ENCODE assay signal across 8 cellular contexts in genomic region chr16:19523559-19524355, GRCh38. TPM values are rescaled to one million over a fixed set of nuclear protein-coding genes. Genes with fewer than 3 reads are reported as not detected.
DNase-seq lines count a peak whose midpoint lies in the region; ATAC-seq and TF ChIP-seq lines count a peak whose summit lies in the region.

A gene with protein sequence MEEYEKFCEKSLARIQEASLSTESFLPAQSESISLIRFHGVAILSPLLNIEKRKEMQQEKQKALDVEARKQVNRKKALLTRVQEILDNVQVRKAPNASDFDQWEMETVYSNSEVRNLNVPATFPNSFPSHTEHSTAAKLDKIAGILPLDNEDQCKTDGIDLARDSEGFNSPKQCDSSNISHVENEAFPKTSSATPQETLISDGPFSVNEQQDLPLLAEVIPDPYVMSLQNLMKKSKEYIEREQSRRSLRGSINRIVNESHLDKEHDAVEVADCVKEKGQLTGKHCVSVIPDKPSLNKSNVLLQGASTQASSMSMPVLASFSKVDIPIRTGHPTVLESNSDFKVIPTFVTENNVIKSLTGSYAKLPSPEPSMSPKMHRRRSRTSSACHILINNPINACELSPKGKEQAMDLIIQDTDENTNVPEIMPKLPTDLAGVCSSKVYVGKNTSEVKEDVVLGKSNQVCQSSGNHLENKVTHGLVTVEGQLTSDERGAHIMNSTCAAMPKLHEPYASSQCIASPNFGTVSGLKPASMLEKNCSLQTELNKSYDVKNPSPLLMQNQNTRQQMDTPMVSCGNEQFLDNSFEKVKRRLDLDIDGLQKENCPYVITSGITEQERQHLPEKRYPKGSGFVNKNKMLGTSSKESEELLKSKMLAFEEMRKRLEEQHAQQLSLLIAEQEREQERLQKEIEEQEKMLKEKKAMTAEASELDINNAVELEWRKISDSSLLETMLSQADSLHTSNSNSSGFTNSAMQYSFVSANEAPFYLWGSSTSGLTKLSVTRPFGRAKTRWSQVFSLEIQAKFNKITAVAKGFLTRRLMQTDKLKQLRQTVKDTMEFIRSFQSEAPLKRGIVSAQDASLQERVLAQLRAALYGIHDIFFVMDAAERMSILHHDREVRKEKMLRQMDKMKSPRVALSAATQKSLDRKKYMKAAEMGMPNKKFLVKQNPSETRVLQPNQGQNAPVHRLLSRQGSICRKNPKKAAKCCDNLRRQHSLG (plus strand): TSS chr16:19523942. CDS start chr16:19527882, 3,940 bp downstream.

- no peak within 1 kb of the TSS for H4K91ac ChIP-seq in H9 (ENCODE audit: insufficient read length, low read depth, low read length)

- ATAC-seq in natural killer cell treated with Interleukin-12 subunit alpha and Interleukin-12 subunit beta and Interleukin-15 and Interleukin-18, amount 100 ng/mL, for 72 hours = peak; percentile 93 to 95

- no CpG with 5 or more reads among the region's 51 CpGs for WGBS in H9 (ENCODE audit: extremely low coverage, insufficient read length, low lambda C conversion rate)

- H3K36me3 ChIP-seq in MG63 = peaks cover 16% of the 10 kb centered on the region

- H4K5ac ChIP-seq in H9 (ENCODE audit: insufficient read length, low read depth, low read length) = no peak within 1 kb of the TSS

- peaks cover 18% of the 10 kb centered on the region for H3K23me2 ChIP-seq in H9 (ENCODE audit: insufficient read length, low read depth, low read length, poor library complexity, severe bottlenecking)

- H2BK15ac ChIP-seq in H9 (ENCODE audit: low read depth, low read length) = no peak within 1 kb of the TSS

- no peak within 1 kb of the TSS for H4K8ac ChIP-seq in H9 (replicated peaks; ENCODE audit: insufficient read length, low read depth, low read length)

- peak within 1 kb of the TSS; percentile 69 for H3K18ac ChIP-seq in H9 (ENCODE audit: insufficient read length, low read depth, low read length)

- peak within 1 kb of the TSS; percentile 88 to 94 (median 91) for H3K27ac Mint-ChIP-seq in H9
- peak within 1 kb of the TSS; percentile 83 to 87 for H3K27ac Mint-ChIP-seq in natural killer cell treated with Interleukin-12 subunit alpha and Interleukin-12 subunit beta and Interleukin-15 and Interleukin-18, amount 100 ng/mL, for 72 hours

- H3K9me3 ChIP-seq in H9 (ENCODE audit: control insufficient read depth, low read depth, low read length) = no peaks in the 10 kb centered on the region
- H3K9me3 ChIP-seq in MG63 = no peaks in the 10 kb centered on the region

- H3K23ac ChIP-seq in H9 (ENCODE audit: insufficient read length, low read depth, low read length) = no peak within 1 kb of the TSS

- peak within 1 kb of the TSS; percentile 57; the same call in 1 of the 2 replicates for H3K14ac ChIP-seq in H9 (ENCODE audit: insufficient read depth, low read length)

- no peak within 1 kb of the TSS for H2BK20ac ChIP-seq in H9 (ENCODE audit: low read depth, low read length, poor library complexity, severe bottlenecking)

- H3K79me1 ChIP-seq in H9 (ENCODE audit: insufficient read depth, low read depth, low read length, poor library complexity, severe bottlenecking) = no peaks in the 10 kb centered on the region

- no peaks in the 10 kb centered on the region for H4K20me1 ChIP-seq in H9 (ENCODE audit: control insufficient read depth, insufficient read depth, insufficient read length)

- H3K4me1 Mint-ChIP-seq in H9 = peaks cover 42 to 46% of the 10 kb centered on the region in 2 experiments
- peaks cover 30 to 39% of the 10 kb centered on the region in 2 donors for H3K4me1 Mint-ChIP-seq in natural killer cell treated with Interleukin-12 subunit alpha and Interleukin-12 subunit beta and Interleukin-15 and Interleukin-18, amount 100 ng/mL, for 72 hours (ENCODE audit: low read depth in 2 of 2)

- H2AK5ac ChIP-seq in H9 (ENCODE audit: insufficient read length, low read length) = no peak within 1 kb of the TSS

- peak within 1 kb of the TSS; percentile 91 to 96 for H3K4me3 Mint-ChIP-seq in H9
- peak within 1 kb of the TSS; percentile 97 for H3K4me3 Mint-ChIP-seq in natural killer cell treated with Interleukin-12 subunit alpha and Interleukin-12 subunit beta and Interleukin-15 and Interleukin-18, amount 100 ng/mL, for 72 hours

- no peaks in the 10 kb centered on the region for H3K27me3 ChIP-seq in H9 (ENCODE audit: insufficient read depth, low read length)
- no peaks in the 10 kb centered on the region for H3K27me3 ChIP-seq in MG63

- TF ChIP-seq CTCF in H9 (conservative IDR thresholded peaks at IDR 0.05) = no peak
- no peak for TF ChIP-seq CTCF in fibroblast of the aortic adventitia (IDR thresholded peaks at IDR 0.05; ENCODE audit: insufficient read depth, low read length)

- H3K9ac ChIP-seq in H9 (ENCODE audit: extremely low read depth, insufficient read length, low read length) = peak within 1 kb of the TSS; percentile 75

- peaks cover 1 to 14% (median 6%) of the 10 kb centered on the region in 3 experiments; a peak in 6 of 7 replicates for H3K36me3 Mint-ChIP-seq in H9 (ENCODE audit: insufficient read depth in 1 of 3, low read depth in 3 of 3)
- H3K36me3 Mint-ChIP-seq in natural killer cell treated with Interleukin-12 subunit alpha and Interleukin-12 subunit beta and Interleukin-15 and Interleukin-18, amount 100 ng/mL, for 72 hours = peaks cover 10% of the 10 kb centered on the region

- H2BK5ac ChIP-seq in H9 (ENCODE audit: insufficient read length, low read length) = no peak within 1 kb of the TSS

- H2BK120ac ChIP-seq in H9 (ENCODE audit: low read depth, low read length, poor library complexity, severe bottlenecking) = no peak within 1 kb of the TSS

- H3T11ph ChIP-seq in H9 (ENCODE audit: low read length) = no peak within 1 kb of the TSS

- peak within 1 kb of the TSS; percentile 11 for H2AFZ ChIP-seq in H9 (ENCODE audit: low read length)

- DNase-seq in ELF-1 (ENCODE audit: low read depth, low spot score) (peak; percentile 94), H9 (peak; percentile 96), MG63 (peak; percentile 99), SHP77 treated with DMSO at 0.1 percent for 48 hours (lab: John Stamatoyannopoulos, UW) (peak; percentile 21), fibroblast of the aortic adventitia (ENCODE audit: low read depth) (peak; percentile 95)
- peak; percentile 92 for DNase-seq in activated effector memory CD4-positive, alpha-beta T cell treated with Interleukin-2 at 50 U/mL for 16 hours
- DNase-seq in natural killer cell treated with Interleukin-12 subunit alpha and Interleukin-12 subunit beta and Interleukin-15 and Interleukin-18, amount 100 ng/mL, for 72 hours (ENCODE audit: low spot score) = peak; percentile 95
- DNase-seq in stimulated activated naive CD4-positive, alpha-beta T cell treated with Interleukin-2 at 50 U/mL for 16 hours (lab: John Stamatoyannopoulos, UW) = peak; percentile 96

- H3K27me3 Mint-ChIP-seq in H9 (ENCODE audit: low read depth) = no peaks in the 10 kb centered on the region
- no peaks in the 10 kb centered on the region for H3K27me3 Mint-ChIP-seq in natural killer cell treated with Interleukin-12 subunit alpha and Interleukin-12 subunit beta and Interleukin-15 and Interleukin-18, amount 100 ng/mL, for 72 hours

- no peak within 1 kb of the TSS for H3K27ac ChIP-seq in H9 (ENCODE audit: insufficient read length, low read depth, low read length)

- no peak within 1 kb of the TSS for H3K56ac ChIP-seq in H9 (ENCODE audit: insufficient read length, low read depth, low read length)

- peaks cover 7% of the 10 kb centered on the region; the same call in 1 of the 2 replicates for H3K79me2 ChIP-seq in H9 (ENCODE audit: insufficient read depth, low read length)

- H3K4me1 ChIP-seq in H9 (ENCODE audit: insufficient read depth, low read length) = 0 out of 2 replicates have a peak, but pooled peaks cover 3% of the 10 kb centered on the region

- H2BK12ac ChIP-seq in H9 (ENCODE audit: insufficient read length, low read depth, low read length) = no peak within 1 kb of the TSS

- H3K4me2 ChIP-seq in H9 (ENCODE audit: insufficient read depth, insufficient read length, low read length) = peak within 1 kb of the TSS; percentile 100

- H3K4ac ChIP-seq in H9 (ENCODE audit: low read depth, low read length) = no peak within 1 kb of the TSS

- no peaks in the 10 kb centered on the region for H3K9me3 Mint-ChIP-seq in H9
- no peaks in the 10 kb centered on the region for H3K9me3 Mint-ChIP-seq in natural killer cell treated with Interleukin-12 subunit alpha and Interleukin-12 subunit beta and Interleukin-15 and Interleukin-18, amount 100 ng/mL, for 72 hours

- H3K4me3 ChIP-seq in MG63 (peak within 1 kb of the TSS; percentile 96), fibroblast of the aortic adventitia (ENCODE audit: low read depth, low read length) (peak within 1 kb of the TSS; percentile 99)

RNA-seq across cellular contexts. Expression of the gene that starts here (rescaled TPM):
- total RNA-seq in H9 (2021) (17.8 and 21.6 TPM in 2 replicates), fibroblast of the aortic adventitia (ENCODE audit: low replicate concordance) (6.5 and 23.3 TPM in 2 replicates)
- total RNA-seq in MG63 (2014; rRNA removed; shearing (Covaris generic); ENCODE audit: low replicate concordance) = 10.7 TPM in 2 replicates
- total RNA-seq in natural killer cell treated with Interleukin-12 subunit alpha and Interleukin-12 subunit beta and Interleukin-15 and Interleukin-18, amount 100 ng/mL, for 72 hours = 10 to 100 TPM; 19.4 to 28.9 TPM

Comparison
In these comparisons a context has a peak if more than half of its experiments do, and no peak if none do; other contexts are left out.
1. DNase-seq: peak in every context shown above with its lines; median percentile 99 in MG63; 96 in H9; 96 in stimulated activated naive CD4-positive, alpha-beta T cell treated with Interleukin-2 at 50 U/mL for 16 hours; 95 in fibroblast of the aortic adventitia; 95 in natural killer cell treated with Interleukin-12 subunit alpha and Interleukin-12 subunit beta and Interleukin-15 and Interleukin-18, amount 100 ng/mL, for 72 hours; 94 in ELF-1; 92 in activated effector memory CD4-positive, alpha-beta T cell treated with Interleukin-2 at 50 U/mL for 16 hours; 21 in SHP77 treated with DMSO at 0.1 percent for 48 hours.